15 cellular contexts compared by ENCODE assay signal in genomic region chr17:74569001-74569391, GRCh38. TPM values are rescaled to one million over a fixed set of nuclear protein-coding genes. Genes with fewer than 3 reads are reported as not detected.
A peak's percentile ranks its signal among the peaks of the same experiment; 100 is the strongest.
DNase-seq lines count a peak whose midpoint lies in the region; ATAC-seq and TF ChIP-seq lines count a peak whose summit lies in the region.
"Had no signal": no experiment of that assay in that cellular context is flagged by ENCODE, and none has a peak within 500 bp of the region (broad histone marks: within the 10 kb centered on the region; RNA-seq: fewer than 3 reads in every experiment).

No MANE protein-coding gene starts in this region.

- 55 to 69% methylated on average over 6 of the region's 6 CpGs for WGBS in esophagus squamous epithelium, 2 donors
- 81 to 87% methylated on average over 6 of the region's 6 CpGs for WGBS in sigmoid colon, 2 donors

- no peak for TF ChIP-seq POLR2A in esophagus squamous epithelium (IDR thresholded peaks at IDR 0.05)
- no peak for TF ChIP-seq POLR2A in sigmoid colon (IDR thresholded peaks at IDR 0.05)

- no peak overlapping the region for H3K4me3 ChIP-seq in RWPE2 (ENCODE audit: severe bottlenecking)
- H3K4me3 ChIP-seq in esophagus squamous epithelium: no peak overlapping the region
- H3K4me3 ChIP-seq in sigmoid colon: no peak overlapping the region
- H3K4me3 ChIP-seq: coronary artery, right atrium auricular region, testis had no signal

- no peak for TF ChIP-seq EP300 in sigmoid colon (IDR thresholded peaks at IDR 0.05)

- H3K4me1 ChIP-seq in RWPE2 (ENCODE audit: insufficient read depth, poor library complexity, severe bottlenecking) (peaks cover 9% of the 10 kb centered on the region), esophagus squamous epithelium (peaks cover 8 to 29% (median 20%) of the 10 kb centered on the region in 3 donors), sigmoid colon (no peaks in the 10 kb centered on the region)
- H3K4me1 ChIP-seq: right atrium auricular region, testis had no signal

- H3K27me3 ChIP-seq in RWPE2 (ENCODE audit: insufficient read depth, poor library complexity, severe bottlenecking): no peaks in the 10 kb centered on the region
- peaks cover 0 to 31% (median 0%) of the 10 kb centered on the region in 4 donors for H3K27me3 ChIP-seq in esophagus squamous epithelium
- H3K27me3 ChIP-seq in sigmoid colon: peaks cover 0 to 6% (median 0%) of the 10 kb centered on the region in 3 donors
- H3K27me3 ChIP-seq: right atrium auricular region, testis had no signal

- no peak for TF ChIP-seq CTCF in RWPE2 (IDR thresholded peaks at IDR 0.05; ENCODE audit: poor library complexity, severe bottlenecking)
- TF ChIP-seq CTCF in esophagus squamous epithelium (IDR thresholded peaks at IDR 0.05): no peak
- TF ChIP-seq CTCF in GM13977 (IDR thresholded peaks at IDR 0.05; ENCODE audit: extremely low read depth, insufficient read depth, missing control alignments): no peak
- TF ChIP-seq CTCF in sigmoid colon (IDR thresholded peaks at IDR 0.05): no peak

- H3K9me3 ChIP-seq in RWPE2 (ENCODE audit: severe bottlenecking): no peaks in the 10 kb centered on the region
- H3K9me3 ChIP-seq in esophagus squamous epithelium: no peaks in the 10 kb centered on the region
- H3K9me3 ChIP-seq in sigmoid colon: no peaks in the 10 kb centered on the region
- H3K9me3 ChIP-seq: right atrium auricular region, testis had no signal

- no peak for DNase-seq in RWPE2 (ENCODE audit: low spot score)
- DNase-seq in esophagus squamous epithelium (lab: John Stamatoyannopoulos, UW): no peak
- DNase-seq in stimulated activated effector memory CD8-positive, alpha-beta T cell treated with anti-CD3 and anti-CD28 coated beads, Interleukin-12 subunit alpha, Interleukin-12 subunit beta, amount 100 ng/mL, for 72 hours (ENCODE audit: low spot score in 2 of 2): no peak
- no peak for DNase-seq in GM13977 (ENCODE audit: low spot score)
- no peak for DNase-seq in sigmoid colon
- DNase-seq: activated gamma-delta T cell treated with Interleukin-2 at 50 U/mL for 16 hours, NCI-H1105 treated with DMSO at 0.1 percent for 48 hours had no signal

- H3K4me3 Mint-ChIP-seq in stimulated activated effector memory CD8-positive, alpha-beta T cell treated with anti-CD3 and anti-CD28 coated beads, Interleukin-12 subunit alpha, Interleukin-12 subunit beta, amount 100 ng/mL, for 72 hours: no peak overlapping the region

- no peaks in the 10 kb centered on the region for H3K36me3 ChIP-seq in RWPE2 (ENCODE audit: low read depth)
- no peaks in the 10 kb centered on the region for H3K36me3 ChIP-seq in esophagus squamous epithelium
- H3K36me3 ChIP-seq in sigmoid colon: no peaks in the 10 kb centered on the region
- H3K36me3 ChIP-seq: right atrium auricular region had no signal

- intact Hi-C loops in esophagus squamous epithelium (cut with DNase I) (no loop called here), sigmoid colon (cut with DNase I) (loop anchor here (10.0 kb wide), 1 partner anchor 166 kb away; the partner anchor contains the start of gene RAB37)

- H3K27ac ChIP-seq in RWPE2 (ENCODE audit: poor library complexity, severe bottlenecking) (peak overlapping the region; percentile 72), esophagus squamous epithelium (peak overlapping the region; percentile 65 to 81 (median 74)), sigmoid colon (no peak overlapping the region)
- H3K27ac ChIP-seq: C4-2B, right atrium auricular region, testis, VCaP had no signal

- no peaks in the 10 kb centered on the region for H3K9me3 Mint-ChIP-seq in stimulated activated effector memory CD8-positive, alpha-beta T cell treated with anti-CD3 and anti-CD28 coated beads, Interleukin-12 subunit alpha, Interleukin-12 subunit beta, amount 100 ng/mL, for 72 hours

- no peaks in the 10 kb centered on the region for H3K36me3 Mint-ChIP-seq in stimulated activated effector memory CD8-positive, alpha-beta T cell treated with anti-CD3 and anti-CD28 coated beads, Interleukin-12 subunit alpha, Interleukin-12 subunit beta, amount 100 ng/mL, for 72 hours

- no peak for ATAC-seq in RWPE2 (ENCODE audit: low read depth)
- ATAC-seq in stimulated activated effector memory CD8-positive, alpha-beta T cell treated with anti-CD3 and anti-CD28 coated beads, Interleukin-12 subunit alpha, Interleukin-12 subunit beta, amount 100 ng/mL, for 72 hours: peak; percentile 35

- in situ Hi-C loops in GM13977 (cut with MboI; ENCODE audit: low pct_unique_long_range_greater_than_20kb, low sequenced_read_pairs, unreplicated experiment): no loop called here

- H3K27ac Mint-ChIP-seq in stimulated activated effector memory CD8-positive, alpha-beta T cell treated with anti-CD3 and anti-CD28 coated beads, Interleukin-12 subunit alpha, Interleukin-12 subunit beta, amount 100 ng/mL, for 72 hours: no peak overlapping the region

- H3K4me1 Mint-ChIP-seq in stimulated activated effector memory CD8-positive, alpha-beta T cell treated with anti-CD3 and anti-CD28 coated beads, Interleukin-12 subunit alpha, Interleukin-12 subunit beta, amount 100 ng/mL, for 72 hours: peaks cover 12% of the 10 kb centered on the region

RNA-seq across cellular contexts. Expression of gene CD300H, which starts 1.7 kb away (rescaled TPM):
- total RNA-seq in esophagus squamous epithelium (not detected), sigmoid colon (not detected)
- polyA plus RNA-seq in sigmoid colon: under 1 TPM in 1 of 3 donors, not detected in 2; 0.20 TPM
- total RNA-seq: activated CD8-positive, alpha-beta memory T cell treated with anti-CD3 and anti-CD28 coated beads for 36 hours; lung microvascular endothelial cell; right atrium auricular region; testis had no signal
- polyA plus RNA-seq: neural cell had no signal

RNA-seq across cellular contexts. Expression of gene CD300C, which starts 23.1 kb away (rescaled TPM):
- under 1 TPM in 3 of 4 donors, not detected in 1; 0.18 to 0.76 (median 0.42) TPM for total RNA-seq in esophagus squamous epithelium
- 1 to 10 TPM in 1 of 4 donors, under 1 TPM in 2, not detected in 1; 0.36 to 3.3 (median 0.83) TPM for total RNA-seq in sigmoid colon
- 1 to 10 TPM in 2 of 3 donors, not detected in 1; 1.1 to 1.2 TPM for polyA plus RNA-seq in sigmoid colon
- total RNA-seq: activated CD8-positive, alpha-beta memory T cell treated with anti-CD3 and anti-CD28 coated beads for 36 hours; lung microvascular endothelial cell had no signal
- polyA plus RNA-seq: neural cell had no signal

RNA-seq across cellular contexts. Expression of gene CD300LD, which starts 23.1 kb away (rescaled TPM):
- not detected for total RNA-seq in esophagus squamous epithelium
- not detected for total RNA-seq in sigmoid colon
- polyA plus RNA-seq in sigmoid colon: not detected
- total RNA-seq: activated CD8-positive, alpha-beta memory T cell treated with anti-CD3 and anti-CD28 coated beads for 36 hours; lung microvascular endothelial cell; right atrium auricular region; testis had no signal
- polyA plus RNA-seq: neural cell had no signal

RNA-seq across cellular contexts. Expression of gene CD300LB, which starts 37.7 kb away (rescaled TPM):
- under 1 TPM in 2 of 4 donors, not detected in 2; 0.19 TPM for total RNA-seq in esophagus squamous epithelium
- total RNA-seq in sigmoid colon: 1 to 10 TPM in 1 of 4 donors, under 1 TPM in 2, not detected in 1; 0.33 to 1.1 (median 0.55) TPM
- polyA plus RNA-seq in sigmoid colon: under 1 TPM; 0.38 to 0.60 (median 0.46) TPM
- total RNA-seq: activated CD8-positive, alpha-beta memory T cell treated with anti-CD3 and anti-CD28 coated beads for 36 hours; lung microvascular endothelial cell had no signal
- polyA plus RNA-seq: neural cell had no signal

RNA-seq across cellular contexts. Expression of gene CD300E, which starts 54.5 kb away (rescaled TPM):
- total RNA-seq in esophagus squamous epithelium (under 1 TPM; 0.15 to 0.53 (median 0.18) TPM), sigmoid colon (1 to 10 TPM in 1 of 4 donors, under 1 TPM in 3; 0.28 to 2.4 (median 0.69) TPM)
- polyA plus RNA-seq in sigmoid colon: under 1 TPM in 2 of 3 donors, not detected in 1; under 0.01 to 0.92 TPM
- total RNA-seq: activated CD8-positive, alpha-beta memory T cell treated with anti-CD3 and anti-CD28 coated beads for 36 hours; lung microvascular endothelial cell had no signal
- polyA plus RNA-seq: neural cell had no signal

Comparison
In these comparisons a context has a peak if more than half of its experiments do, and no peak if none do; other contexts are left out.
1. H3K27ac ChIP-seq: peak in RWPE2 (single experiment) and esophagus squamous epithelium (4 of 4); none in sigmoid colon (0 of 4).